Comparison of ENCODE assay signal across 16 cellular contexts in genomic region chr10:7218974-7219373, GRCh38.
DNase-seq lines count a peak whose midpoint lies in the region; ATAC-seq and TF ChIP-seq lines count a peak whose summit lies in the region.
"Had no signal": no experiment of that assay in that cellular context is flagged by ENCODE, and none has a peak within 500 bp of the region (broad histone marks: within the 10 kb centered on the region; RNA-seq: fewer than 3 reads in every experiment).

No MANE protein-coding gene starts in this region.

- TF ChIP-seq CTCF in chondrocyte (IDR thresholded peaks at IDR 0.05): peak; percentile 56

- no peak overlapping the region for H3K27ac ChIP-seq in right cardiac atrium (ENCODE audit: low read length)
- H3K27ac ChIP-seq: epithelial cell of prostate, testis had no signal

- H3K4me3 ChIP-seq in right cardiac atrium (ENCODE audit: low read length): no peak overlapping the region
- H3K4me3 ChIP-seq: testis had no signal

- DNase-seq in activated naive CD8-positive, alpha-beta T cell treated with anti-CD3 and anti-CD28 coated beads, Interleukin-2, amount 50 U/mL, for 24 hours: no peak
- DNase-seq in chondrocyte (ENCODE audit: low spot score): no peak
- no peak for DNase-seq in right cardiac atrium
- no peak for DNase-seq in NCI-H1105 (lab: John Stamatoyannopoulos, UW)
- DNase-seq in activated naive CD4-positive, alpha-beta T cell (lab: John Stamatoyannopoulos, UW): no peak
- DNase-seq in NCI-H345 (lab: John Stamatoyannopoulos, UW): no peak
- no peak for DNase-seq in hypothalamus (lab: John Stamatoyannopoulos, UW)
- DNase-seq: ACHN; activated CD8-positive, alpha-beta memory T cell treated with anti-CD3 and anti-CD28 coated beads for 24 hours; activated effector memory CD4-positive, alpha-beta T cell treated with anti-CD3 and anti-CD28 coated beads, Interleukin-2, amount 50 U/mL, for 16 hours; COR-L47; nucleus accumbens; testis had no signal

- H3K36me3 Mint-ChIP-seq in activated naive CD8-positive, alpha-beta T cell: peaks cover 40% of the 10 kb centered on the region
- H3K36me3 Mint-ChIP-seq in activated naive CD8-positive, alpha-beta T cell treated with anti-CD3 and anti-CD28 coated beads, Interleukin-2, amount 50 U/mL, for 24 hours (ENCODE audit: low read depth): peaks cover 53% of the 10 kb centered on the region
- peaks cover 9% of the 10 kb centered on the region for H3K36me3 Mint-ChIP-seq in chondrocyte (ENCODE audit: low read depth)

- H3K27ac Mint-ChIP-seq in activated naive CD8-positive, alpha-beta T cell: peak overlapping the region; percentile 3
- no peak overlapping the region for H3K27ac Mint-ChIP-seq in activated naive CD8-positive, alpha-beta T cell treated with anti-CD3 and anti-CD28 coated beads, Interleukin-2, amount 50 U/mL, for 24 hours
- no peak overlapping the region for H3K27ac Mint-ChIP-seq in chondrocyte (ENCODE audit: unreplicated experiment)
- H3K27ac Mint-ChIP-seq: memory B cell had no signal

- no peaks in the 10 kb centered on the region for H3K27me3 Mint-ChIP-seq in activated naive CD8-positive, alpha-beta T cell
- no peaks in the 10 kb centered on the region for H3K27me3 Mint-ChIP-seq in activated naive CD8-positive, alpha-beta T cell treated with anti-CD3 and anti-CD28 coated beads, Interleukin-2, amount 50 U/mL, for 24 hours
- no peaks in the 10 kb centered on the region for H3K27me3 Mint-ChIP-seq in chondrocyte (ENCODE audit: low read depth)
- H3K27me3 Mint-ChIP-seq: memory B cell had no signal

- WGBS in right cardiac atrium: 56% methylated on average over 4 of the region's 4 CpGs

- H3K9me3 ChIP-seq in right cardiac atrium (ENCODE audit: control insufficient read depth, low read length): peaks cover 2% of the 10 kb centered on the region
- H3K9me3 ChIP-seq: testis had no signal

- no peak overlapping the region for H3K4me3 Mint-ChIP-seq in activated naive CD8-positive, alpha-beta T cell
- no peak overlapping the region for H3K4me3 Mint-ChIP-seq in activated naive CD8-positive, alpha-beta T cell treated with anti-CD3 and anti-CD28 coated beads, Interleukin-2, amount 50 U/mL, for 24 hours
- H3K4me3 Mint-ChIP-seq in chondrocyte (ENCODE audit: unreplicated experiment): no peak overlapping the region
- H3K4me3 Mint-ChIP-seq: memory B cell had no signal

- peaks cover 3% of the 10 kb centered on the region for H3K4me1 ChIP-seq in right cardiac atrium (ENCODE audit: control insufficient read depth, insufficient read depth, low read length)
- H3K4me1 ChIP-seq: testis had no signal

- H3K27me3 ChIP-seq in right cardiac atrium (ENCODE audit: control insufficient read depth, insufficient read depth): no peaks in the 10 kb centered on the region
- H3K27me3 ChIP-seq: testis had no signal

- no peak for ATAC-seq in activated naive CD8-positive, alpha-beta T cell treated with anti-CD3 and anti-CD28 coated beads, Interleukin-2, amount 50 U/mL, for 24 hours
- ATAC-seq in right cardiac atrium: peak; percentile 86 to 88

- intact Hi-C loops in right cardiac atrium (cut with DNase I): no loop called here

- H3K4me1 Mint-ChIP-seq in activated naive CD8-positive, alpha-beta T cell (ENCODE audit: low read depth): no peaks in the 10 kb centered on the region
- H3K4me1 Mint-ChIP-seq in activated naive CD8-positive, alpha-beta T cell treated with anti-CD3 and anti-CD28 coated beads, Interleukin-2, amount 50 U/mL, for 24 hours: no peaks in the 10 kb centered on the region
- H3K4me1 Mint-ChIP-seq in chondrocyte (ENCODE audit: low read depth): peaks cover 12% of the 10 kb centered on the region
- H3K4me1 Mint-ChIP-seq: memory B cell had no signal

- peaks cover 2% of the 10 kb centered on the region for H3K9me3 Mint-ChIP-seq in activated naive CD8-positive, alpha-beta T cell (ENCODE audit: low read depth)
- H3K9me3 Mint-ChIP-seq in activated naive CD8-positive, alpha-beta T cell treated with anti-CD3 and anti-CD28 coated beads, Interleukin-2, amount 50 U/mL, for 24 hours: peaks cover 7% of the 10 kb centered on the region
- H3K9me3 Mint-ChIP-seq in chondrocyte (ENCODE audit: low read depth): peaks cover 13% of the 10 kb centered on the region
